8 cellular contexts compared by ENCODE assay signal in the genomic region with DNA sequence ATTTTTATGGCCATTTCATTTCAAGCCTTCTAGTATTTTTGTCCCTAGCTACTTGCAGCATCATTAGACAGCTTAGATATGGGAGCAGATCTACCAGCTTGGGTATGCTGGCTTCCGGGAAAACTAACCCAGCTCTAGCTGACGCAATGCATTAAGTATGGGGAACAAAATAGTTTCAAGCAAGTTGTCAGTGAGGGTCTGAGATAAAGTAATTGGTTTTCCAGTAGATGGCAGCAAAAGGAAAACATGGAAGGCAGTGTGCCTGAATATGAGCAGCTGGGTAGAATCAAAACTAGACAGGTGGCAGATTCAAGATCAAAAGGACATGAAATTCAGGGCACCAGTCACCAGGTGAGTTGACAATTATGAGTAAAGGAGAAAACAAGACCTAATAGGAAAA.
DNase-seq lines count a peak whose midpoint lies in the region; ATAC-seq, FAIRE-seq and TF ChIP-seq lines count a peak whose summit lies in the region.

No MANE protein-coding gene starts in this region.

- intact Hi-C loops in sigmoid colon (cut with DNase I): loop anchor here (10.0 kb wide), 1 partner anchor 330 kb away; no protein-coding TSS in a partner anchor

- FAIRE-seq in D721Med (lab: Jason Lieb, UNC): no peak
- FAIRE-seq in GM12891 (lab: Jason Lieb, UNC): no peak

- 9 to 42% methylated on average over 2 of the region's 2 CpGs for WGBS in sigmoid colon, 2 donors

- DNase-seq in D721Med (ENCODE audit: insufficient read length, low spot score) (no peak), SW480 (ENCODE audit: low spot score) (peak; percentile 57), iPS-NIHi7 (ENCODE audit: extremely low spot score) (peak; percentile 48), GM12891 (ENCODE audit: insufficient read length, low spot score) (no peak), sigmoid colon (no peak)

- no peaks in the 10 kb centered on the region for H3K27me3 ChIP-seq in sigmoid colon

- TF ChIP-seq EP300 in sigmoid colon (IDR thresholded peaks at IDR 0.05): no peak

- ATAC-seq in HG03460 (IDR thresholded peaks at IDR 0.05; ENCODE audit: unreplicated experiment) (no peak), GM18505 (IDR thresholded peaks at IDR 0.05; ENCODE audit: unreplicated experiment) (no peak)

- no peak overlapping the region for H3K4me3 ChIP-seq in sigmoid colon

- no peaks in the 10 kb centered on the region for H3K9me3 ChIP-seq in sigmoid colon

- peaks cover 0 to 36% (median 22%) of the 10 kb centered on the region in 4 donors for H3K4me1 ChIP-seq in sigmoid colon

- TF ChIP-seq POLR2A in GM12891 (IDR thresholded peaks at IDR 0.05; ENCODE audit: low read depth, low read length): no peak
- no peak for TF ChIP-seq POLR2A in GM18505 (IDR thresholded peaks at IDR 0.05; ENCODE audit: borderline replicate concordance, extremely low read depth, insufficient read depth, insufficient read length)
- TF ChIP-seq POLR2A in sigmoid colon (IDR thresholded peaks at IDR 0.05): no peak

- TF ChIP-seq CTCF in D721Med (IDR thresholded peaks at IDR 0.05; ENCODE audit: insufficient read depth, missing control alignments) (peak; percentile 40), LNCAP (IDR thresholded peaks at IDR 0.05) (peak; percentile 17; the same call in 1 of the 2 replicates), sigmoid colon (IDR thresholded peaks at IDR 0.05) (no peak)

- no peaks in the 10 kb centered on the region for H3K36me3 ChIP-seq in sigmoid colon

- H3K27ac ChIP-seq in sigmoid colon: peak overlapping the region in 2 of 4 donors; percentile 0 to 10

TF ChIP-seq in GM12891, 5 proteins besides CTCF, POLR2A, EP300 and RAD21:
- TF ChIP-seq TAF1 (IDR thresholded peaks at IDR 0.05; ENCODE audit: low read depth, low read length): no peak
- TF ChIP-seq POU2F2 (IDR thresholded peaks at IDR 0.05; ENCODE audit: low read depth, low read length): no peak
- TF ChIP-seq PAX5 (IDR thresholded peaks at IDR 0.05; ENCODE audit: insufficient read depth, low read length, severe bottlenecking): no peak
- TF ChIP-seq POLR2AphosphoS5 (IDR thresholded peaks at IDR 0.05; ENCODE audit: low read depth, low read length): no peak
- TF ChIP-seq SPI1 (IDR thresholded peaks at IDR 0.05; ENCODE audit: low read depth, low read length): no peak

Comparison
In these comparisons a context has a peak if more than half of its experiments do, and no peak if none do; other contexts are left out.
1. DNase-seq: peak in SW480 (single experiment) and iPS-NIHi7 (single experiment); none in D721Med (single experiment), GM12891 (single experiment) and sigmoid colon (single experiment).
2. CTCF ChIP-seq: peak in D721Med (single experiment) and LNCAP (single experiment); none in sigmoid colon (0 of 4).